In genomic region chr3:141798455-141798854, GRCh38 we compare ENCODE assay signal across 1 cellular context.
TF ChIP-seq lines count a peak whose summit lies in the region.

No MANE protein-coding gene starts in this region.

TF ChIP-seq in IMR-90, 13 proteins besides CTCF, POLR2A, EP300 and RAD21:
- TF ChIP-seq ELK1 (IDR thresholded peaks at IDR 0.05; ENCODE audit: borderline replicate concordance, low read depth, low read length) (no peak), BHLHE40 (IDR thresholded peaks at IDR 0.05; ENCODE audit: low read depth, low read length) (no peak), SMC3 (IDR thresholded peaks at IDR 0.05; ENCODE audit: low read depth, low read length) (no peak), MAFK (IDR thresholded peaks at IDR 0.05; ENCODE audit: low read depth, low read length) (no peak), MXI1 (IDR thresholded peaks at IDR 0.05; ENCODE audit: borderline replicate concordance, low read depth, low read length) (no peak), RCOR1 (IDR thresholded peaks at IDR 0.05; ENCODE audit: insufficient replicate concordance, low read length) (no peak), CHD1 (IDR thresholded peaks at IDR 0.05; ENCODE audit: low read depth, low read length) (no peak), CEBPB (IDR thresholded peaks at IDR 0.05; ENCODE audit: low read depth, low read length) (no peak), RFX5 (IDR thresholded peaks at IDR 0.05; ENCODE audit: low read depth, low read length) (no peak), FOS (IDR thresholded peaks at IDR 0.05; ENCODE audit: low read depth, low read length) (no peak), USF2 (IDR thresholded peaks at IDR 0.05; ENCODE audit: low read depth, low read length) (no peak), NFE2L2 (IDR thresholded peaks at IDR 0.05; ENCODE audit: low read depth, low read length) (no peak), MAZ (IDR thresholded peaks at IDR 0.05; ENCODE audit: borderline replicate concordance, low read depth, low read length) (no peak)
